Comparison of ENCODE assay signal across 8 cellular contexts in genomic region chr1:185238447-185238846, GRCh38.
DNase-seq lines count a peak whose midpoint lies in the region; ATAC-seq and TF ChIP-seq lines count a peak whose summit lies in the region.

No MANE protein-coding gene starts in this region.

- H3K4me1 ChIP-seq in A673 (ENCODE audit: insufficient read depth, low read length, poor library complexity, severe bottlenecking) (no peaks in the 10 kb centered on the region), SK-N-SH (ENCODE audit: control insufficient read depth in 1 of 2, insufficient read depth in 2 of 2, low read depth in 1 of 2, low read length in 1 of 2) (no peaks in the 10 kb centered on the region), foreskin keratinocyte (no peaks in the 10 kb centered on the region)

- intact Hi-C loops in A673 (cut with micrococcal nuclease; ENCODE audit: unreplicated experiment) (no loop called here), sciatic nerve (cut with DNase I) (no loop called here), left colon (cut with DNase I, micrococcal nuclease) (no loop called here)

- TF ChIP-seq RAD21 in SK-N-SH (IDR thresholded peaks at IDR 0.05; ENCODE audit: low read length): peak; percentile 55

- H3K27ac ChIP-seq in A673 (ENCODE audit: low read depth, low read length, poor library complexity, severe bottlenecking) (no peak overlapping the region), SK-N-SH (ENCODE audit: low read depth in 2 of 2, low read length in 1 of 2) (no peak overlapping the region), foreskin keratinocyte (no peak overlapping the region)

- H3K36me3 ChIP-seq in A673 (ENCODE audit: insufficient read depth, low read length, poor library complexity, severe bottlenecking) (no peaks in the 10 kb centered on the region), SK-N-SH (replicated peaks in 1 of 2; ENCODE audit: control insufficient read depth in 1 of 2, insufficient read depth in 2 of 2, low read length in 1 of 2) (peaks cover 0 to 7% of the 10 kb centered on the region in 2 experiments)

- no TSS peak for BruUV-seq in A673 (replicated peaks; lab: Mats Ljungman, UMichigan)

- POLR2A ChIA-PET in A673 (lab: Charles Lee; ENCODE audit: low non-redundant PET) (no interaction called here), GM10248 (lab: Yijun Ruan, JAX) (no interaction called here), SK-N-SH (lab: Yijun Ruan, JAX) (no interaction called here)

- H3K4me2 ChIP-seq in SK-N-SH: no peak overlapping the region

- TF ChIP-seq CTCF in A673 (conservative IDR thresholded peaks at IDR 0.05; ENCODE audit: low read depth, low read length) (peak; percentile 45), GM10248 (IDR thresholded peaks at IDR 0.05; ENCODE audit: control extremely low read depth, extremely low read depth, low read depth, missing control alignments) (peak; percentile 15), SK-N-SH (IDR thresholded peaks at IDR 0.05) (peak; percentile 48), foreskin keratinocyte (conservative IDR thresholded peaks at IDR 0.05) (peak; percentile 70)

- CTCF ChIA-PET in A673 (lab: Charles Lee): no interaction called here
- CTCF ChIA-PET in GM10248 (lab: Yijun Ruan, JAX): interaction anchor here (1.0 to 3.9 kb wide), 8 partner anchors 9 to 357 kb away, joined by 3 to 18 read pairs (median 4); no protein-coding TSS in a partner anchor
- CTCF ChIA-PET in SK-N-SH (lab: Yijun Ruan, JAX): interaction anchor here (0.7 to 1.6 kb wide), 16 partner anchors 10 to 484 kb away, joined by 3 to 11 read pairs (median 3); partner anchors contain the start of gene IVNS1ABP

- H3K9me3 ChIP-seq in A673 (ENCODE audit: low read depth, low read length, poor library complexity, severe bottlenecking) (no peaks in the 10 kb centered on the region), SK-N-SH (no peaks in the 10 kb centered on the region)

- no peaks in the 10 kb centered on the region for H3K79me2 ChIP-seq in SK-N-SH (ENCODE audit: insufficient read depth)

- no peak overlapping the region for H3K4me3 ChIP-seq in A673 (ENCODE audit: low read depth, low read length, poor library complexity, severe bottlenecking)
- no peak overlapping the region for H3K4me3 ChIP-seq in SK-N-SH (ENCODE audit: low read depth in 2 of 2, low read length in 1 of 2)

- ATAC-seq in foreskin keratinocyte (no peak), sciatic nerve (no peak), left colon (no peak), HG02938 (IDR thresholded peaks at IDR 0.05; ENCODE audit: unreplicated experiment) (no peak)

- no peak overlapping the region for H3K9ac ChIP-seq in SK-N-SH

- H3K27me3 ChIP-seq in A673 (replicated peaks; ENCODE audit: insufficient read depth, low read depth, low read length, poor library complexity) (no peaks in the 10 kb centered on the region), SK-N-SH (ENCODE audit: insufficient read depth) (no peaks in the 10 kb centered on the region), foreskin keratinocyte (no peaks in the 10 kb centered on the region)

- 71% methylated on average over 1 of the region's 1 CpG for WGBS in SK-N-SH (ENCODE audit: low lambda C conversion rate)

- peaks cover 4% of the 10 kb centered on the region for H3F3A ChIP-seq in SK-N-SH (replicated peaks; ENCODE audit: insufficient read depth)

- TF ChIP-seq EP300 in SK-N-SH (IDR thresholded peaks at IDR 0.05; ENCODE audit: borderline replicate concordance in 1 of 2, low read depth in 1 of 2, low read length in 1 of 2): no peak

- no peak overlapping the region for H2AFZ ChIP-seq in SK-N-SH (ENCODE audit: low read depth)

- no peaks in the 10 kb centered on the region for H4K20me1 ChIP-seq in SK-N-SH (ENCODE audit: insufficient read depth)

- DNase-seq in A673 (ENCODE audit: low spot score): peak; percentile 12
- no peak for DNase-seq in GM10248 (ENCODE audit: extremely low spot score)
- DNase-seq in SK-N-SH: no peak
- DNase-seq in foreskin keratinocyte: no peak
- no peak for DNase-seq in sciatic nerve (ENCODE audit: low spot score)
- DNase-seq in left colon: no peak
- DNase-seq in midbrain (lab: John Stamatoyannopoulos, UW): no peak

- no peaks in the 10 kb centered on the region for H3K9me2 ChIP-seq in SK-N-SH

TF ChIP-seq in SK-N-SH, 30 proteins besides CTCF, POLR2A, EP300 and RAD21:
- TF ChIP-seq SMC3 (IDR thresholded peaks at IDR 0.05; ENCODE audit: low read depth, low read length): peak; percentile 34
- TF ChIP-seq JUND (IDR thresholded peaks at IDR 0.05): no peak
TF ChIP-seq in SK-N-SH: peak in this region for 1.

Comparison
In these comparisons a context has a peak if more than half of its experiments do, and no peak if none do; other contexts are left out.
1. CTCF ChIP-seq: peak in every context shown above with its lines; median percentile 70 in foreskin keratinocyte; 48 in SK-N-SH; 45 in A673; 15 in GM10248.